ENCODE assay signal across 8 cellular contexts in genomic region chr17:1455748-1456599, GRCh38. TPM values are rescaled to one million over a fixed set of nuclear protein-coding genes. Genes with fewer than 3 reads are reported as not detected.
DNase-seq lines count a peak whose midpoint lies in the region; ATAC-seq and TF ChIP-seq lines count a peak whose summit lies in the region.

CRK (minus strand) TSS chr17:1456232; CDS start chr17:1456117, 115 bp downstream.

- peak within 1 kb of the TSS; percentile 92 for H3K14ac ChIP-seq in H9 (ENCODE audit: insufficient read depth, low read length)

- H3T11ph ChIP-seq in H9 (ENCODE audit: low read length), result no peak within 1 kb of the TSS

- H2AK5ac ChIP-seq in H9 (ENCODE audit: insufficient read length, low read length), result no peak within 1 kb of the TSS

- H3K4me3 Mint-ChIP-seq in H9, result peak within 1 kb of the TSS; percentile 96 to 98
- H3K4me3 Mint-ChIP-seq in stimulated activated naive CD8-positive, alpha-beta T cell treated with anti-CD3 and anti-CD28 coated beads, Interleukin-15, amount 100 ng/mL, for 72 hours, result peak within 1 kb of the TSS; percentile 89 to 92

- no peak within 1 kb of the TSS for H4K8ac ChIP-seq in H9 (replicated peaks; ENCODE audit: insufficient read length, low read depth, low read length)

- TF ChIP-seq CTCF in H9 (conservative IDR thresholded peaks at IDR 0.05) (no peak), MM.1S (IDR thresholded peaks at IDR 0.05; ENCODE audit: low read length) (no peak), fibroblast of villous mesenchyme (IDR thresholded peaks at IDR 0.05; ENCODE audit: insufficient read depth, low read depth, low read length) (no peak), neural cell (IDR thresholded peaks at IDR 0.05; ENCODE audit: poor library complexity, severe bottlenecking) (peak; percentile 56)

- DNase-seq in H9, result peak; percentile 98
- peak; percentile 97 for DNase-seq in MM.1S
- DNase-seq in SHP77 treated with DMSO at 0.1 percent for 48 hours (lab: John Stamatoyannopoulos, UW), result peak; percentile 87
- peak; percentile 98 for DNase-seq in activated gamma-delta T cell treated with Interleukin-2 at 50 U/mL for 16 hours
- peak; percentile 96 for DNase-seq in fibroblast of villous mesenchyme (ENCODE audit: low read depth)
- DNase-seq in stimulated activated naive CD8-positive, alpha-beta T cell treated with anti-CD3 and anti-CD28 coated beads, Interleukin-15, amount 100 ng/mL, for 72 hours, result peak; percentile 99 to 100

- peaks cover 4 to 29% (median 19%) of the 10 kb centered on the region in 3 experiments; a peak in 6 of 7 replicates for H3K36me3 Mint-ChIP-seq in H9 (ENCODE audit: insufficient read depth in 1 of 3, low read depth in 3 of 3)

- no peak for TF ChIP-seq RAD21 in neural cell (conservative IDR thresholded peaks at IDR 0.05)

- no peak within 1 kb of the TSS for H2BK15ac ChIP-seq in H9 (ENCODE audit: low read depth, low read length)

- H3K18ac ChIP-seq in H9 (ENCODE audit: insufficient read length, low read depth, low read length), result peak within 1 kb of the TSS; percentile 81

- peak; percentile 81 for TF ChIP-seq EP300 in neural cell (conservative IDR thresholded peaks at IDR 0.05; ENCODE audit: poor library complexity, severe bottlenecking)

- H3K79me2 ChIP-seq in H9 (ENCODE audit: insufficient read depth, low read length), result peaks cover 30% of the 10 kb centered on the region
- H3K79me2 ChIP-seq in MM.1S (ENCODE audit: low read length), result peaks cover 50% of the 10 kb centered on the region
- peaks cover 45% of the 10 kb centered on the region for H3K79me2 ChIP-seq in neural cell (replicated peaks; ENCODE audit: insufficient read depth, low read length)

- no peaks in the 10 kb centered on the region for H3K9me2 ChIP-seq in MM.1S (replicated peaks; ENCODE audit: insufficient read depth, low read length)
- H3K9me2 ChIP-seq in neural cell (ENCODE audit: insufficient read depth, low read length), result no peaks in the 10 kb centered on the region

- H4K20me1 ChIP-seq in H9 (ENCODE audit: control insufficient read depth, insufficient read depth, insufficient read length), result no peaks in the 10 kb centered on the region
- H4K20me1 ChIP-seq in MM.1S (ENCODE audit: insufficient read depth, low read length), result 0 out of 2 replicates have a peak, but pooled peaks cover 4% of the 10 kb centered on the region
- peaks cover 4% of the 10 kb centered on the region for H4K20me1 ChIP-seq in neural cell (ENCODE audit: insufficient read depth)

- H3K9me3 ChIP-seq in ES-I3 (ENCODE audit: control insufficient read depth, insufficient read depth, low read length) (no peaks in the 10 kb centered on the region), H9 (ENCODE audit: control insufficient read depth, low read depth, low read length) (no peaks in the 10 kb centered on the region), MM.1S (replicated peaks; ENCODE audit: insufficient read depth, low read length) (no peaks in the 10 kb centered on the region), neural cell (ENCODE audit: low read length) (no peaks in the 10 kb centered on the region)

- H3K36me3 ChIP-seq in ES-I3 (ENCODE audit: insufficient read depth, low read length) (no peaks in the 10 kb centered on the region; the same call in 1 of the 2 replicates), MM.1S (replicated peaks; ENCODE audit: insufficient read depth, low read length) (no peaks in the 10 kb centered on the region), neural cell (ENCODE audit: insufficient read depth, low read length) (no peaks in the 10 kb centered on the region)

- H3K4me1 Mint-ChIP-seq in H9, result peaks cover 12 to 14% of the 10 kb centered on the region in 2 experiments
- peaks cover 58% of the 10 kb centered on the region for H3K4me1 Mint-ChIP-seq in stimulated activated naive CD8-positive, alpha-beta T cell treated with anti-CD3 and anti-CD28 coated beads, Interleukin-15, amount 100 ng/mL, for 72 hours

- peaks cover 5% of the 10 kb centered on the region for H3K79me1 ChIP-seq in H9 (ENCODE audit: insufficient read depth, low read depth, low read length, poor library complexity, severe bottlenecking)

- H2BK12ac ChIP-seq in H9 (ENCODE audit: insufficient read length, low read depth, low read length), result no peak within 1 kb of the TSS

- H3K27me3 ChIP-seq in H9 (ENCODE audit: insufficient read depth, low read length), result no peaks in the 10 kb centered on the region
- no peaks in the 10 kb centered on the region for H3K27me3 ChIP-seq in MM.1S (replicated peaks; ENCODE audit: insufficient read depth, low read length)
- no peaks in the 10 kb centered on the region for H3K27me3 ChIP-seq in neural cell (ENCODE audit: insufficient read depth, low read depth, low read length)

- no peak within 1 kb of the TSS for H2BK5ac ChIP-seq in H9 (ENCODE audit: insufficient read length, low read length)

- no peak within 1 kb of the TSS for H3K27ac ChIP-seq in H9 (ENCODE audit: insufficient read length, low read depth, low read length)
- H3K27ac ChIP-seq in MM.1S (ENCODE audit: low read length), result peak within 1 kb of the TSS; percentile 71
- peak within 1 kb of the TSS; percentile 82 for H3K27ac ChIP-seq in neural cell (ENCODE audit: low read length)

- peaks cover 8% of the 10 kb centered on the region for H3K23me2 ChIP-seq in H9 (ENCODE audit: insufficient read length, low read depth, low read length, poor library complexity, severe bottlenecking)

- WGBS in H9 (ENCODE audit: extremely low coverage, insufficient read length, low lambda C conversion rate), result no CpG with 5 or more reads among the region's 97 CpGs

- no peak within 1 kb of the TSS for H3K56ac ChIP-seq in H9 (ENCODE audit: insufficient read length, low read depth, low read length)

- H2BK20ac ChIP-seq in H9 (ENCODE audit: low read depth, low read length, poor library complexity, severe bottlenecking), result no peak within 1 kb of the TSS

- H3K27ac Mint-ChIP-seq in H9, result peak within 1 kb of the TSS; percentile 78 to 97 (median 94); a peak in 4 of 7 replicates
- H3K27ac Mint-ChIP-seq in stimulated activated naive CD8-positive, alpha-beta T cell treated with anti-CD3 and anti-CD28 coated beads, Interleukin-15, amount 100 ng/mL, for 72 hours, result peak within 1 kb of the TSS; percentile 86 to 95

- no peaks in the 10 kb centered on the region for H3K9me3 Mint-ChIP-seq in H9
- H3K9me3 Mint-ChIP-seq in stimulated activated naive CD8-positive, alpha-beta T cell treated with anti-CD3 and anti-CD28 coated beads, Interleukin-15, amount 100 ng/mL, for 72 hours, result no peaks in the 10 kb centered on the region

- H3F3A ChIP-seq in MM.1S (ENCODE audit: insufficient read depth, low read length) (peaks cover 4% of the 10 kb centered on the region; the same call in 1 of the 2 replicates), neural cell (ENCODE audit: insufficient read depth, low read length, poor library complexity, severe bottlenecking) (no peaks in the 10 kb centered on the region)

- H4K91ac ChIP-seq in H9 (ENCODE audit: insufficient read length, low read depth, low read length), result no peak within 1 kb of the TSS

- H3K4me1 ChIP-seq in ES-I3 (ENCODE audit: insufficient read depth, low read length) (no peaks in the 10 kb centered on the region; the same call in 1 of the 2 replicates), H9 (ENCODE audit: insufficient read depth, low read length) (no peaks in the 10 kb centered on the region; the same call in 1 of the 2 replicates), MM.1S (ENCODE audit: low read length) (peaks cover 9% of the 10 kb centered on the region; the same call in 1 of the 2 replicates)

- H4K5ac ChIP-seq in H9 (ENCODE audit: insufficient read length, low read depth, low read length), result no peak within 1 kb of the TSS

- H2AFZ ChIP-seq in H9 (ENCODE audit: low read length) (no peak within 1 kb of the TSS), MM.1S (ENCODE audit: low read length) (peak within 1 kb of the TSS; percentile 94), neural cell (ENCODE audit: low read depth, low read length) (peak within 1 kb of the TSS; percentile 38)

- no peak within 1 kb of the TSS for H2BK120ac ChIP-seq in H9 (ENCODE audit: low read depth, low read length, poor library complexity, severe bottlenecking)

- H3K4me2 ChIP-seq in H9 (ENCODE audit: insufficient read depth, insufficient read length, low read length), result peak within 1 kb of the TSS; percentile 97
- peak within 1 kb of the TSS; percentile 95 for H3K4me2 ChIP-seq in MM.1S (ENCODE audit: low read depth, low read length)
- H3K4me2 ChIP-seq in neural cell (ENCODE audit: low read length), result peak within 1 kb of the TSS; percentile 97

- ATAC-seq in stimulated activated naive CD8-positive, alpha-beta T cell treated with anti-CD3 and anti-CD28 coated beads, Interleukin-15, amount 100 ng/mL, for 72 hours, result peak; percentile 96

- no peak within 1 kb of the TSS for H3K4ac ChIP-seq in H9 (ENCODE audit: low read depth, low read length)

- no peaks in the 10 kb centered on the region; the same call in none of the 2 replicates for H3K27me3 Mint-ChIP-seq in H9 (ENCODE audit: low read depth)
- peaks cover 31% of the 10 kb centered on the region for H3K27me3 Mint-ChIP-seq in stimulated activated naive CD8-positive, alpha-beta T cell treated with anti-CD3 and anti-CD28 coated beads, Interleukin-15, amount 100 ng/mL, for 72 hours

- H3K23ac ChIP-seq in H9 (ENCODE audit: insufficient read length, low read depth, low read length), result no peak within 1 kb of the TSS

- H3K4me3 ChIP-seq in MM.1S (ENCODE audit: low read length) (peak within 1 kb of the TSS; percentile 99), fibroblast of villous mesenchyme (ENCODE audit: low read depth, low read length) (peak within 1 kb of the TSS; percentile 70), neural cell (ENCODE audit: low read length) (peak within 1 kb of the TSS; percentile 95)

- H3K9ac ChIP-seq in ES-I3 (ENCODE audit: low read depth, low read length) (peak within 1 kb of the TSS; percentile 98), H9 (ENCODE audit: extremely low read depth, insufficient read length, low read length) (peak within 1 kb of the TSS; percentile 78), MM.1S (ENCODE audit: low read length) (peak within 1 kb of the TSS; percentile 96), neural cell (ENCODE audit: low read length) (peak within 1 kb of the TSS; percentile 92)

TF ChIP-seq in neural cell, 6 proteins besides CTCF, POLR2A, EP300 and RAD21 (continues in another document):
- TF ChIP-seq MXI1 (conservative IDR thresholded peaks at IDR 0.05; ENCODE audit: poor library complexity, severe bottlenecking) (peak; percentile 86), TAF1 (IDR thresholded peaks at IDR 0.05; ENCODE audit: low read depth) (peak; percentile 52), SMC3 (conservative IDR thresholded peaks at IDR 0.05; ENCODE audit: poor library complexity) (peak; percentile 50), POLR2AphosphoS5 (IDR thresholded peaks at IDR 0.05) (peak; percentile 92)

RNA-seq across cellular contexts. Expression of gene CRK, which starts in this region (rescaled TPM):
- total RNA-seq in H9 (2021) (58.9 and 60.5 TPM in 2 replicates), fibroblast of villous mesenchyme (99.5 and 149 TPM in 2 replicates)
- polyA plus RNA-seq in neural cell, result 105 and 111 TPM in 2 replicates
- polyA minus RNA-seq in neural cell, result 111 and 115 TPM in 2 replicates
